ENCODE assay signal across 26 cellular contexts in the genomic region with DNA sequence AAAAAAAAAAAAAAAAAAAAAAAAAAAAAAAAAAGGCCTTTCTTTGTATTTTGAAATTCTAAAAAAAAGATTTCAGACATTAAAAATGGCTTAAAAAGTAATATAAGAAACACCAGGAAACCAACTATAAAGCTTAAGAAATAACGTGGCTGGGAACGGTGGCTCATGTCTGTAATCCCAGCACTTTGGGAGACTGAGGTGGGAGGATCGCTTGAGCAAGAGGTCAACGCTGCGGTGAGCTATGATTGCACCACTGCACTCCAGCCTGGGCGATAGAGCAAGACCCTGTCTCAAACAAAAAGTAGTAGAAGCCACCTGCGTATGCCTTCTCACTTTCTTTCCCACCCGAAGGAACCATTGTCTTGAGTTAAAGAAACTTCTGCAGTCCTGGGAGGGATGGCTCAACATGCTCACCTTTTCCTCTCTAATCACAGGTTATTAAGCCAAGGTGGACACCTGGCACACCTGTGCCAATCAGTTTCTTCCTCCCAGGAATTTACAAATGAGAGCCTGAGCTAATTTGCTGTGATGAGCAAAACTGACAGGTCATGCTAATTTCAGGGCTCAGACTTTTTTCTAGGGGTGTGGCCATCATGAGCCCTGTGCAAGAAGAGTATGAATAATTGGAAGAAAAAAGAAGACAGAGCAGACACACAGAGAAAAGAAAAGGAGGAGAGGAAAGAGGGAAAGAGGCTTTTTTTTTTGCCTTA.
"Had no signal": no experiment of that assay in that cellular context is flagged by ENCODE, and none has a peak within 500 bp of the region (broad histone marks: within the 10 kb centered on the region; RNA-seq: fewer than 3 reads in every experiment).

No MANE protein-coding gene starts in this region.

- H3K9me3 Mint-ChIP-seq: activated CD4-positive, alpha-beta memory T cell treated with anti-CD3 and anti-CD28 coated beads, Interleukin-2, amount 10 ng/mL, durations not matched to agents 7 days and 5 days; activated CD4-positive, alpha-beta T cell treated with anti-CD3 and anti-CD28 coated beads, Interleukin-2, amount 10 ng/mL, durations not matched to agents 24 days and 14 days; activated T-cell treated with anti-CD3 and anti-CD28 coated beads, Interleukin-2, amount 50 U/mL, for 24 hours; activated T-helper 17 cell treated with anti-CD3 and anti-CD28 coated beads, Interleukin-2, amount 50 U/mL, for 72 hours; stimulated activated effector memory CD8-positive, alpha-beta T cell treated with anti-CD3 and anti-CD28 coated beads, Interleukin-12 subunit alpha, Interleukin-12 subunit beta, amount 100 ng/mL, for 72 hours; stimulated activated naive CD8-positive, alpha-beta T cell treated with anti-CD3 and anti-CD28 coated beads, Interleukin-15, Interleukin-2, amounts not matched to agents 100 ng/mL and 50 ng/mL, for 24 hours had no signal

- ATAC-seq: activated T-helper 17 cell treated with anti-CD3 and anti-CD28 coated beads, Interleukin-2, amount 50 U/mL, for 72 hours; sciatic nerve; stimulated activated effector memory CD8-positive, alpha-beta T cell treated with anti-CD3 and anti-CD28 coated beads, Interleukin-12 subunit alpha, Interleukin-12 subunit beta, amount 100 ng/mL, for 72 hours had no signal

- H3K27ac Mint-ChIP-seq: activated CD4-positive, alpha-beta memory T cell treated with anti-CD3 and anti-CD28 coated beads, Interleukin-2, amount 10 ng/mL, durations not matched to agents 7 days and 5 days; activated CD4-positive, alpha-beta T cell treated with anti-CD3 and anti-CD28 coated beads, Interleukin-2, amount 10 ng/mL, durations not matched to agents 24 days and 14 days; activated T-cell treated with anti-CD3 and anti-CD28 coated beads, Interleukin-2, amount 50 U/mL, for 24 hours; activated T-helper 17 cell treated with anti-CD3 and anti-CD28 coated beads, Interleukin-2, amount 50 U/mL, for 72 hours; nephron; stimulated activated effector memory CD8-positive, alpha-beta T cell treated with anti-CD3 and anti-CD28 coated beads, Interleukin-12 subunit alpha, Interleukin-12 subunit beta, amount 100 ng/mL, for 72 hours; stimulated activated naive CD8-positive, alpha-beta T cell treated with anti-CD3 and anti-CD28 coated beads, Interleukin-15, Interleukin-2, amounts not matched to agents 100 ng/mL and 50 ng/mL, for 24 hours had no signal

- H3K36me3 Mint-ChIP-seq: stimulated activated effector memory CD8-positive, alpha-beta T cell treated with anti-CD3 and anti-CD28 coated beads, Interleukin-12 subunit alpha, Interleukin-12 subunit beta, amount 100 ng/mL, for 72 hours had no signal

- FAIRE-seq: astrocyte, endothelial cell of umbilical vein, frontal cortex, urothelium cell line had no signal

- DNase-seq: activated CD4-positive, alpha-beta memory T cell treated with anti-CD3 and anti-CD28 coated beads, Interleukin-2, amount 10 ng/mL, durations not matched to agents 7 days and 5 days; activated CD4-positive, alpha-beta T cell treated with anti-CD3 and anti-CD28 coated beads, Interleukin-2, amount 10 ng/mL, durations not matched to agents 24 days and 14 days; activated CD4-positive, CD25-positive, alpha-beta regulatory T cell treated with anti-CD3 and anti-CD28 coated beads, Interleukin-2, amount 50 U/mL, for 72 hours; activated CD8-positive, alpha-beta memory T cell treated with anti-CD3 and anti-CD28 coated beads, Interleukin-2, amount 50 U/mL, for 48 hours; activated gamma-delta T cell treated with Interleukin-2 at 50 U/mL for 16 hours; activated naive CD4-positive, alpha-beta T cell treated with anti-CD3 and anti-CD28 coated beads, Interleukin-2, amount 50 U/mL, for 16 hours; activated T-cell treated with anti-CD3 and anti-CD28 coated beads, Interleukin-2, amount 50 U/mL, for 24 hours; amniotic stem cell; brain microvascular endothelial cell; caudate nucleus; left ventricle myocardium inferior; mesendoderm; posterior cingulate gyrus; retina; stimulated activated CD4-positive, alpha-beta T cell treated with anti-CD3 and anti-CD28 coated beads, Interleukin-4, amount 100 ng/mL, for 24 hours; T-helper 9 cell; WERI-Rb-1 had no signal

- H3K27me3 Mint-ChIP-seq: activated CD4-positive, alpha-beta memory T cell treated with anti-CD3 and anti-CD28 coated beads, Interleukin-2, amount 10 ng/mL, durations not matched to agents 7 days and 5 days; activated CD4-positive, alpha-beta T cell treated with anti-CD3 and anti-CD28 coated beads, Interleukin-2, amount 10 ng/mL, durations not matched to agents 24 days and 14 days; activated T-cell treated with anti-CD3 and anti-CD28 coated beads, Interleukin-2, amount 50 U/mL, for 24 hours; activated T-helper 17 cell treated with anti-CD3 and anti-CD28 coated beads, Interleukin-2, amount 50 U/mL, for 72 hours; stimulated activated naive CD8-positive, alpha-beta T cell treated with anti-CD3 and anti-CD28 coated beads, Interleukin-15, Interleukin-2, amounts not matched to agents 100 ng/mL and 50 ng/mL, for 24 hours had no signal

- H3K4me1 Mint-ChIP-seq: activated CD4-positive, alpha-beta memory T cell treated with anti-CD3 and anti-CD28 coated beads, Interleukin-2, amount 10 ng/mL, durations not matched to agents 7 days and 5 days; activated CD4-positive, alpha-beta T cell treated with anti-CD3 and anti-CD28 coated beads, Interleukin-2, amount 10 ng/mL, durations not matched to agents 24 days and 14 days; activated T-helper 17 cell treated with anti-CD3 and anti-CD28 coated beads, Interleukin-2, amount 50 U/mL, for 72 hours; stimulated activated effector memory CD8-positive, alpha-beta T cell treated with anti-CD3 and anti-CD28 coated beads, Interleukin-12 subunit alpha, Interleukin-12 subunit beta, amount 100 ng/mL, for 72 hours had no signal

- H3K4me3 Mint-ChIP-seq: activated CD4-positive, alpha-beta memory T cell treated with anti-CD3 and anti-CD28 coated beads, Interleukin-2, amount 10 ng/mL, durations not matched to agents 7 days and 5 days; activated CD4-positive, alpha-beta T cell treated with anti-CD3 and anti-CD28 coated beads, Interleukin-2, amount 10 ng/mL, durations not matched to agents 24 days and 14 days; activated T-cell treated with anti-CD3 and anti-CD28 coated beads, Interleukin-2, amount 50 U/mL, for 24 hours; activated T-helper 17 cell treated with anti-CD3 and anti-CD28 coated beads, Interleukin-2, amount 50 U/mL, for 72 hours; nephron; stimulated activated effector memory CD8-positive, alpha-beta T cell treated with anti-CD3 and anti-CD28 coated beads, Interleukin-12 subunit alpha, Interleukin-12 subunit beta, amount 100 ng/mL, for 72 hours; stimulated activated naive CD8-positive, alpha-beta T cell treated with anti-CD3 and anti-CD28 coated beads, Interleukin-15, Interleukin-2, amounts not matched to agents 100 ng/mL and 50 ng/mL, for 24 hours had no signal
